ENCODE assay signal across 8 cellular contexts in genomic region chr17:74512624-74513084, GRCh38.
DNase-seq lines count a peak whose midpoint lies in the region; ATAC-seq and TF ChIP-seq lines count a peak whose summit lies in the region.

No MANE protein-coding gene starts in this region.

- H3K9me3 Mint-ChIP-seq in nephron progenitor cell = peaks cover 22% of the 10 kb centered on the region

- no peak overlapping the region for H3K27ac Mint-ChIP-seq in nephron progenitor cell

- ATAC-seq in GM18858 (IDR thresholded peaks at IDR 0.05; ENCODE audit: unreplicated experiment) (peak; percentile 52), HG02973 (IDR thresholded peaks at IDR 0.05; ENCODE audit: unreplicated experiment) (peak; percentile 74), HG02623 (IDR thresholded peaks at IDR 0.05; ENCODE audit: unreplicated experiment) (no peak), HG03280 (IDR thresholded peaks at IDR 0.05; ENCODE audit: unreplicated experiment) (no peak)

- no peak overlapping the region for H3K4me3 ChIP-seq in retinal pigment epithelial cell (ENCODE audit: low read length)

- TF ChIP-seq CTCF in retinal pigment epithelial cell (conservative IDR thresholded peaks at IDR 0.05; ENCODE audit: low read depth, low read length) = no peak
- no peak for TF ChIP-seq CTCF in nephron progenitor cell (IDR thresholded peaks at IDR 0.05)

- peak; percentile 68 for DNase-seq in activated CD8-positive, alpha-beta memory T cell treated with anti-CD3 and anti-CD28 coated beads, Interleukin-2, amount 50 U/mL, for 48 hours
- DNase-seq in retinal pigment epithelial cell (ENCODE audit: low read depth) (peak; percentile 14), GM19240 (ENCODE audit: insufficient read length, low spot score) (no peak), nephron progenitor cell (no peak)

- peaks cover 20% of the 10 kb centered on the region for H3K4me1 Mint-ChIP-seq in nephron progenitor cell

- H3K27me3 Mint-ChIP-seq in nephron progenitor cell (ENCODE audit: low read depth, poor library complexity) = peaks cover 58% of the 10 kb centered on the region

- H3K4me3 Mint-ChIP-seq in nephron progenitor cell = no peak overlapping the region

- peaks cover 5% of the 10 kb centered on the region for H3K36me3 Mint-ChIP-seq in nephron progenitor cell (ENCODE audit: low read depth)

Comparison
In these comparisons a context has a peak if more than half of its experiments do, and no peak if none do; other contexts are left out.
1. ATAC-seq: peak in GM18858 (single experiment) and HG02973 (single experiment); none in HG02623 (single experiment) and HG03280 (single experiment).
2. DNase-seq: peak in activated CD8-positive, alpha-beta memory T cell treated with anti-CD3 and anti-CD28 coated beads, Interleukin-2, amount 50 U/mL, for 48 hours (single experiment) and retinal pigment epithelial cell (single experiment); none in GM19240 (single experiment) and nephron progenitor cell (single experiment).